ENCODE assay signal across 3 cellular contexts in the genomic region with DNA sequence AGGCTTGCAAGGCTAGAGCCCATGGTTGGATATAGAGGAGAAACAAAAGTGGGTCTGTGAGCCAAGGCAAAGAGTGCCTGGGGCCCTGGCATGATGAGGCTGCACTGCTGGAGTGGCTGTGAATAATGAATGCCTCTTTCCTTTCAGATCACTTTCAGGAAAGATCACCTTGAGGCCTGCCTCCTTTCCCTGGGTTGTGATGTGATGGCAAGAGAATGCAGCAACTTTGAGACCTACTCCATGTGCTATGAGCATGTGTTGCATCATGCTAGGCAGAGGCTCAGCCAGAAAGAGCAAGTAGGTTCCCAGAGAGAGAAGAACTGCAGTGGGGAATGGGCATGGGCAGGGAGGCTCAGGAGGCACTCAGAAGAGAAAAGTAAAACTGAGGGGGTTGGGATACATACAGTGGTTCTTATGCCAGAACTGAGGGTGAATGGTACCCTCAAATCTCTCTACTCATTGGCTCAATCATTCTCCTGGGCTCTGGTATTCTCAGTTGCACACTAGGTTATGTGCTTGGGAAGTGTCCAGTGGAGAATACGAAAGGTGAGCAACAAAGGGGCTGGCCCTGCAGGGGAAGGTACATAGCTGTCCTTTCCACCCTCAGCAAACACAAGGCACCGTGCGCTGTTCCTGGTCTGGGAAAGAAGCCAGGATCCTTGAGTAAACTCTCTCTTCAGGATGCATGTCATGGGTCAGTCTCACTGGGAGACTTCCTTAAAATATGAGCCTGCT.
TF ChIP-seq lines count a peak whose summit lies in the region.

No MANE protein-coding gene starts in this region.

TF ChIP-seq in A549, 52 proteins besides CTCF, POLR2A, EP300 and RAD21:
- TF ChIP-seq, protein P1, sequence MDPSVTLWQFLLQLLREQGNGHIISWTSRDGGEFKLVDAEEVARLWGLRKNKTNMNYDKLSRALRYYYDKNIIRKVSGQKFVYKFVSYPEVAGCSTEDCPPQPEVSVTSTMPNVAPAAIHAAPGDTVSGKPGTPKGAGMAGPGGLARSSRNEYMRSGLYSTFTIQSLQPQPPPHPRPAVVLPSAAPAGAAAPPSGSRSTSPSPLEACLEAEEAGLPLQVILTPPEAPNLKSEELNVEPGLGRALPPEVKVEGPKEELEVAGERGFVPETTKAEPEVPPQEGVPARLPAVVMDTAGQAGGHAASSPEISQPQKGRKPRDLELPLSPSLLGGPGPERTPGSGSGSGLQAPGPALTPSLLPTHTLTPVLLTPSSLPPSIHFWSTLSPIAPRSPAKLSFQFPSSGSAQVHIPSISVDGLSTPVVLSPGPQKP (IDR thresholded peaks at IDR 0.05; ENCODE audit: low read depth, low read length) = no peak
- TF ChIP-seq HEYL (CRISPR knock-in tag; IDR thresholded peaks at IDR 0.05) (no peak), ZFP36 (IDR thresholded peaks at IDR 0.05; ENCODE audit: borderline replicate concordance, partially characterized antibody) (no peak), CBX2 (IDR thresholded peaks at IDR 0.05; ENCODE audit: borderline replicate concordance, low read depth) (no peak), CEBPB (IDR thresholded peaks at IDR 0.05) (no peak), FOSL2 (IDR thresholded peaks at IDR 0.05) (no peak), FOSL2 (CRISPR knock-in tag; IDR thresholded peaks at IDR 0.05) (no peak), SMC3 (IDR thresholded peaks at IDR 0.05) (no peak), NPAS2 (CRISPR knock-in tag; IDR thresholded peaks at IDR 0.05; ENCODE audit: borderline replicate concordance) (no peak), HDAC2 (IDR thresholded peaks at IDR 0.05) (no peak), RARB (CRISPR knock-in tag; IDR thresholded peaks at IDR 0.05) (no peak), PHF8 (IDR thresholded peaks at IDR 0.05; ENCODE audit: borderline replicate concordance, low read depth) (no peak)
- TF ChIP-seq, protein P2, sequence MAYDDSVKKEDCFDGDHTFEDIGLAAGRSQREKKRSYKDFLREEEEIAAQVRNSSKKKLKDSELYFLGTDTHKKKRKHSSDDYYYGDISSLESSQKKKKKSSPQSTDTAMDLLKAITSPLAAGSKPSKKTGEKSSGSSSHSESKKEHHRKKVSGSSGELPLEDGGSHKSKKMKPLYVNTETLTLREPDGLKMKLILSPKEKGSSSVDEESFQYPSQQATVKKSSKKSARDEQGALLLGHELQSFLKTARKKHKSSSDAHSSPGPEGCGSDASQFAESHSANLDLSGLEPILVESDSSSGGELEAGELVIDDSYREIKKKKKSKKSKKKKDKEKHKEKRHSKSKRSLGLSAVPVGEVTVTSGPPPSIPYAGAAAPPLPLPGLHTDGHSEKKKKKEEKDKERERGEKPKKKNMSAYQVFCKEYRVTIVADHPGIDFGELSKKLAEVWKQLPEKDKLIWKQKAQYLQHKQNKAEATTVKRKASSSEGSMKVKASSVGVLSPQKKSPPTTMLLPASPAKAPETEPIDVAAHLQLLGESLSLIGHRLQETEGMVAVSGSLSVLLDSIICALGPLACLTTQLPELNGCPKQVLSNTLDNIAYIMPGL (CRISPR knock-in tag; IDR thresholded peaks at IDR 0.05; ENCODE audit: borderline replicate concordance) = no peak
- TF ChIP-seq, protein P3, sequence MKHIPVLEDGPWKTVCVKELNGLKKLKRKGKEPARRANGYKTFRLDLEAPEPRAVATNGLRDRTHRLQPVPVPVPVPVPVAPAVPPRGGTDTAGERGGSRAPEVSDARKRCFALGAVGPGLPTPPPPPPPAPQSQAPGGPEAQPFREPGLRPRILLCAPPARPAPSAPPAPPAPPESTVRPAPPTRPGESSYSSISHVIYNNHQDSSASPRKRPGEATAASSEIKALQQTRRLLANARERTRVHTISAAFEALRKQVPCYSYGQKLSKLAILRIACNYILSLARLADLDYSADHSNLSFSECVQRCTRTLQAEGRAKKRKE (CRISPR knock-in tag; IDR thresholded peaks at IDR 0.05; ENCODE audit: low read depth) = no peak
- TF ChIP-seq, protein P4, sequence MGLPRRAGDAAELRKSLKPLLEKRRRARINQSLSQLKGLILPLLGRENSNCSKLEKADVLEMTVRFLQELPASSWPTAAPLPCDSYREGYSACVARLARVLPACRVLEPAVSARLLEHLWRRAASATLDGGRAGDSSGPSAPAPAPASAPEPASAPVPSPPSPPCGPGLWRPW (IDR thresholded peaks at IDR 0.05) = no peak
- TF ChIP-seq, protein P5, sequence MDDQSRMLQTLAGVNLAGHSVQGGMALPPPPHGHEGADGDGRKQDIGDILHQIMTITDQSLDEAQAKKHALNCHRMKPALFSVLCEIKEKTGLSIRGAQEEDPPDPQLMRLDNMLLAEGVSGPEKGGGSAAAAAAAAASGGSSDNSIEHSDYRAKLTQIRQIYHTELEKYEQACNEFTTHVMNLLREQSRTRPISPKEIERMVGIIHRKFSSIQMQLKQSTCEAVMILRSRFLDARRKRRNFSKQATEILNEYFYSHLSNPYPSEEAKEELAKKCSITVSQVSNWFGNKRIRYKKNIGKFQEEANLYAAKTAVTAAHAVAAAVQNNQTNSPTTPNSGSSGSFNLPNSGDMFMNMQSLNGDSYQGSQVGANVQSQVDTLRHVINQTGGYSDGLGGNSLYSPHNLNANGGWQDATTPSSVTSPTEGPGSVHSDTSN (IDR thresholded peaks at IDR 0.05) = no peak

TF ChIP-seq in K562, 482 proteins besides CTCF, POLR2A, EP300 and RAD21 (continues in another document):
- TF ChIP-seq, protein P6, sequence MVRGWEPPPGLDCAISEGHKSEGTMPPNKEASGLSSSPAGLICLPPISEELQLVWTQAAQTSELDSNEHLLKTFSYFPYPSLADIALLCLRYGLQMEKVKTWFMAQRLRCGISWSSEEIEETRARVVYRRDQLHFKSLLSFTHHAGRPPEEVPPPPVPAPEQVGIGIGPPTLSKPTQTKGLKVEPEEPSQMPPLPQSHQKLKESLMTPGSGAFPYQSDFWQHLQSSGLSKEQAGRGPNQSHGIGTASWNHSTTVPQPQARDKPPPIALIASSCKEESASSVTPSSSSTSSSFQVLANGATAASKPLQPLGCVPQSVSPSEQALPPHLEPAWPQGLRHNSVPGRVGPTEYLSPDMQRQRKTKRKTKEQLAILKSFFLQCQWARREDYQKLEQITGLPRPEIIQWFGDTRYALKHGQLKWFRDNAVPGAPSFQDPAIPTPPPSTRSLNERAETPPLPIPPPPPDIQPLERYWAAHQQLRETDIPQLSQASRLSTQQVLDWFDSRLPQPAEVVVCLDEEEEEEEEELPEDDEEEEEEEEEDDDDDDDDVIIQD (CRISPR knock-in tag; IDR thresholded peaks at IDR 0.05) = 0 out of 2 replicates have a peak, but pooled peaks have one; percentile 86
- 0 out of 2 replicates have a peak, but pooled peaks have one; percentile 16 for TF ChIP-seq ZNF668 (CRISPR knock-in tag; IDR thresholded peaks at IDR 0.05)
- peak; percentile 93 for TF ChIP-seq DMBX1 (CRISPR knock-in tag; IDR thresholded peaks at IDR 0.05; ENCODE audit: borderline replicate concordance)
- 0 out of 4 replicates have a peak, but pooled peaks of 1 of the 2 experiments have one; percentile 41 for TF ChIP-seq TEAD1 (CRISPR knock-in tag; IDR thresholded peaks at IDR 0.05)
- TF ChIP-seq PTRF (tag; IDR thresholded peaks at IDR 0.05) = peak; percentile 58; the same call in 1 of the 2 replicates
- TF ChIP-seq, protein P7, sequence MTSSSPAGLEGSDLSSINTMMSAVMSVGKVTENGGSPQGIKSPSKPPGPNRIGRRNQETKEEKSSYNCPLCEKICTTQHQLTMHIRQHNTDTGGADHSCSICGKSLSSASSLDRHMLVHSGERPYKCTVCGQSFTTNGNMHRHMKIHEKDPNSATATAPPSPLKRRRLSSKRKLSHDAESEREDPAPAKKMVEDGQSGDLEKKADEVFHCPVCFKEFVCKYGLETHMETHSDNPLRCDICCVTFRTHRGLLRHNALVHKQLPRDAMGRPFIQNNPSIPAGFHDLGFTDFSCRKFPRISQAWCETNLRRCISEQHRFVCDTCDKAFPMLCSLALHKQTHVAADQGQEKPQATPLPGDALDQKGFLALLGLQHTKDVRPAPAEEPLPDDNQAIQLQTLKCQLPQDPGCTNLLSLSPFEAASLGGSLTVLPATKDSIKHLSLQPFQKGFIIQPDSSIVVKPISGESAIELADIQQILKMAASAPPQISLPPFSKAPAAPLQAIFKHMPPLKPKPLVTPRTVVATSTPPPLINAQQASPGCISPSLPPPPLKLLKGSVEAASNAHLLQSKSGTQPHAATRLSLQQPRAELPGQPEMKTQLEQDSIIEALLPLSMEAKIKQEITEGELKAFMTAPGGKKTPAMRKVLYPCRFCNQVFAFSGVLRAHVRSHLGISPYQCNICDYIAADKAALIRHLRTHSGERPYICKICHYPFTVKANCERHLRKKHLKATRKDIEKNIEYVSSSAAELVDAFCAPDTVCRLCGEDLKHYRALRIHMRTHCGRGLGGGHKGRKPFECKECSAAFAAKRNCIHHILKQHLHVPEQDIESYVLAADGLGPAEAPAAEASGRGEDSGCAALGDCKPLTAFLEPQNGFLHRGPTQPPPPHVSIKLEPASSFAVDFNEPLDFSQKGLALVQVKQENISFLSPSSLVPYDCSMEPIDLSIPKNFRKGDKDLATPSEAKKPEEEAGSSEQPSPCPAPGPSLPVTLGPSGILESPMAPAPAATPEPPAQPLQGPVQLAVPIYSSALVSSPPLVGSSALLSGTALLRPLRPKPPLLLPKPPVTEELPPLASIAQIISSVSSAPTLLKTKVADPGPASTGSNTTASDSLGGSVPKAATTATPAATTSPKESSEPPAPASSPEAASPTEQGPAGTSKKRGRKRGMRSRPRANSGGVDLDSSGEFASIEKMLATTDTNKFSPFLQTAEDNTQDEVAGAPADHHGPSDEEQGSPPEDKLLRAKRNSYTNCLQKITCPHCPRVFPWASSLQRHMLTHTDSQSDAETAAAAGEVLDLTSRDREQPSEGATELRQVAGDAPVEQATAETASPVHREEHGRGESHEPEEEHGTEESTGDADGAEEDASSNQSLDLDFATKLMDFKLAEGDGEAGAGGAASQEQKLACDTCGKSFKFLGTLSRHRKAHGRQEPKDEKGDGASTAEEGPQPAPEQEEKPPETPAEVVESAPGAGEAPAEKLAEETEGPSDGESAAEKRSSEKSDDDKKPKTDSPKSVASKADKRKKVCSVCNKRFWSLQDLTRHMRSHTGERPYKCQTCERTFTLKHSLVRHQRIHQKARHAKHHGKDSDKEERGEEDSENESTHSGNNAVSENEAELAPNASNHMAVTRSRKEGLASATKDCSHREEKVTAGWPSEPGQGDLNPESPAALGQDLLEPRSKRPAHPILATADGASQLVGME (CRISPR knock-in tag; IDR thresholded peaks at IDR 0.05) = peak; percentile 74; the same call in 1 of the 2 replicates

TF ChIP-seq in GM12891, 5 proteins besides CTCF, POLR2A, EP300 and RAD21:
- TF ChIP-seq POLR2AphosphoS5 (IDR thresholded peaks at IDR 0.05; ENCODE audit: low read depth, low read length) (no peak), POU2F2 (IDR thresholded peaks at IDR 0.05; ENCODE audit: low read depth, low read length) (no peak), SPI1 (IDR thresholded peaks at IDR 0.05; ENCODE audit: low read depth, low read length) (no peak)
TF ChIP-seq in GM12891: peak in this region for 0.
